In genomic region chr10:121448768-121449456, GRCh38 we compare ENCODE assay signal across 12 cellular contexts.
DNase-seq lines count a peak whose midpoint lies in the region; ATAC-seq and TF ChIP-seq lines count a peak whose summit lies in the region.
"Had no signal": no experiment of that assay in that cellular context is flagged by ENCODE, and none has a peak within 500 bp of the region (broad histone marks: within the 10 kb centered on the region; RNA-seq: fewer than 3 reads in every experiment).

No MANE protein-coding gene starts in this region.

- H3K4me1 Mint-ChIP-seq in nephron progenitor cell: peaks cover 42% of the 10 kb centered on the region
- no peaks in the 10 kb centered on the region; the same call in 1 of the 3 replicates for H3K4me1 Mint-ChIP-seq in GM23338

- H3K27ac ChIP-seq in upper lobe of left lung (no peak overlapping the region), GM23338 (ENCODE audit: low read depth) (no peak overlapping the region), osteoblast (ENCODE audit: low read depth, low read length) (no peak overlapping the region)
- H3K27ac ChIP-seq: GM23248 had no signal

- H3K36me3 Mint-ChIP-seq in nephron progenitor cell (ENCODE audit: low read depth) (no peaks in the 10 kb centered on the region), GM23338 (ENCODE audit: low read depth) (no peaks in the 10 kb centered on the region)

- no peaks in the 10 kb centered on the region for H4K20me1 ChIP-seq in GM23338 (replicated peaks; ENCODE audit: insufficient read depth)
- H4K20me1 ChIP-seq in osteoblast (ENCODE audit: insufficient read depth, low read length): no peaks in the 10 kb centered on the region

- H3K4me3 Mint-ChIP-seq in nephron progenitor cell: no peak overlapping the region
- no peak overlapping the region for H3K4me3 Mint-ChIP-seq in GM23338

- DNase-seq in nephron progenitor cell (no peak), posterior vena cava (ENCODE audit: low spot score) (no peak), upper lobe of left lung (no peak), GM23338 (ENCODE audit: low spot score) (no peak), osteoblast (ENCODE audit: insufficient read length, low spot score, missing footprints) (no peak)
- DNase-seq: glutamatergic neuron; GM23248; stimulated activated CD4-positive, alpha-beta T cell treated with anti-CD3 and anti-CD28 coated beads, Interleukin-15, amount 100 ng/mL, for 24 hours had no signal

- H3K4me3 ChIP-seq in upper lobe of left lung (no peak overlapping the region), GM23338 (no peak overlapping the region), osteoblast (ENCODE audit: insufficient read depth, low read length) (no peak overlapping the region)
- H3K4me3 ChIP-seq: GM23248 had no signal

- H3K79me2 ChIP-seq in GM23338 (replicated peaks; ENCODE audit: insufficient read depth) (no peaks in the 10 kb centered on the region), osteoblast (ENCODE audit: insufficient read depth, low read length) (no peaks in the 10 kb centered on the region)

- intact Hi-C loops in posterior vena cava (cut with DNase I): no loop called here

- H3K9me2 ChIP-seq in GM23338 (ENCODE audit: insufficient read depth): peaks cover 4% of the 10 kb centered on the region; the same call in 1 of the 2 replicates

- TF ChIP-seq EP300 in upper lobe of left lung (IDR thresholded peaks at IDR 0.05): no peak

- no peaks in the 10 kb centered on the region for H3F3A ChIP-seq in GM23338 (replicated peaks; ENCODE audit: low read depth)

- H3K27ac Mint-ChIP-seq in nephron progenitor cell: peak overlapping the region; percentile 24
- H3K27ac Mint-ChIP-seq in GM23338: no peak overlapping the region
- H3K27ac Mint-ChIP-seq: activated T-helper 2 cell treated with anti-CD3 and anti-CD28 coated beads, Interferon-gamma antibody, Interleukin-2, Interleukin-4, amounts not matched to agents 10 μg/mL and 5 μg/mL and 100 μg/mL, durations not matched to agents 14 hours and 24 hours and 36 hours had no signal

- TF ChIP-seq CTCF in nephron progenitor cell (IDR thresholded peaks at IDR 0.05): no peak
- no peak for TF ChIP-seq CTCF in upper lobe of left lung (IDR thresholded peaks at IDR 0.05)
- TF ChIP-seq CTCF in GM23338 (conservative IDR thresholded peaks at IDR 0.05; ENCODE audit: low read depth in 2 of 2): no peak
- TF ChIP-seq CTCF in osteoblast (IDR thresholded peaks at IDR 0.05; ENCODE audit: extremely low read depth, low read depth, low read length): no peak

- no peak overlapping the region for H3K4me2 ChIP-seq in GM23338
- no peak overlapping the region for H3K4me2 ChIP-seq in osteoblast (ENCODE audit: insufficient read depth, low read length)

- H3K36me3 ChIP-seq in upper lobe of left lung (no peaks in the 10 kb centered on the region), GM23338 (ENCODE audit: insufficient read depth) (no peaks in the 10 kb centered on the region), osteoblast (ENCODE audit: insufficient read depth, low read length) (no peaks in the 10 kb centered on the region)

- H3K4me1 ChIP-seq in upper lobe of left lung (no peaks in the 10 kb centered on the region), GM23338 (ENCODE audit: insufficient read depth) (no peaks in the 10 kb centered on the region), osteoblast (ENCODE audit: insufficient read depth, low read length) (no peaks in the 10 kb centered on the region)

- H2AFZ ChIP-seq in GM23338 (no peak overlapping the region), osteoblast (ENCODE audit: low read length) (no peak overlapping the region)
- H2AFZ ChIP-seq: GM23248 had no signal

- ATAC-seq in GM19023 (IDR thresholded peaks at IDR 0.05; ENCODE audit: unreplicated experiment): peak; percentile 91
- peak; percentile 97 for ATAC-seq in GM21737 (IDR thresholded peaks at IDR 0.05; ENCODE audit: unreplicated experiment)
- peak; percentile 98 for ATAC-seq in HG03196 (IDR thresholded peaks at IDR 0.05; ENCODE audit: unreplicated experiment)
- ATAC-seq in upper lobe of left lung (ENCODE audit: low FRiP score in 2 of 2): no peak
- ATAC-seq in GM23338: no peak

- H3K9me3 Mint-ChIP-seq in nephron progenitor cell (no peaks in the 10 kb centered on the region), GM23338 (no peaks in the 10 kb centered on the region)
- H3K9me3 Mint-ChIP-seq: activated T-helper 2 cell treated with anti-CD3 and anti-CD28 coated beads, Interferon-gamma antibody, Interleukin-2, Interleukin-4, amounts not matched to agents 10 μg/mL and 5 μg/mL and 100 μg/mL, durations not matched to agents 14 hours and 24 hours and 36 hours had no signal

- H3K9me3 ChIP-seq in upper lobe of left lung (no peaks in the 10 kb centered on the region), osteoblast (ENCODE audit: low read depth, low read length) (no peaks in the 10 kb centered on the region)

- no peak for TF ChIP-seq POLR2A in upper lobe of left lung (IDR thresholded peaks at IDR 0.05)

- H3K27me3 ChIP-seq in upper lobe of left lung (no peaks in the 10 kb centered on the region), GM23338 (ENCODE audit: insufficient read depth) (no peaks in the 10 kb centered on the region), osteoblast (ENCODE audit: insufficient read depth, low read length) (no peaks in the 10 kb centered on the region)

- peaks cover 14% of the 10 kb centered on the region for H3K27me3 Mint-ChIP-seq in nephron progenitor cell (ENCODE audit: low read depth, poor library complexity)
- H3K27me3 Mint-ChIP-seq in GM23338 (ENCODE audit: insufficient read depth, low read depth, poor library complexity): no peaks in the 10 kb centered on the region

- 49 to 62% methylated on average over 6 of the region's 6 CpGs for WGBS in upper lobe of left lung, 2 donors

TF ChIP-seq in GM23338, 12 proteins besides CTCF, POLR2A, EP300 and RAD21:
- no peak for TF ChIP-seq NANOG (IDR thresholded peaks at IDR 0.05; ENCODE audit: borderline replicate concordance)

Comparison
In these comparisons a context has a peak if more than half of its experiments do, and no peak if none do; other contexts are left out.
1. ATAC-seq: peak in GM19023 (single experiment), GM21737 (single experiment) and HG03196 (single experiment); none in upper lobe of left lung (0 of 2) and GM23338 (single experiment).